ENCODE assay signal across 25 cellular contexts in the genomic region with DNA sequence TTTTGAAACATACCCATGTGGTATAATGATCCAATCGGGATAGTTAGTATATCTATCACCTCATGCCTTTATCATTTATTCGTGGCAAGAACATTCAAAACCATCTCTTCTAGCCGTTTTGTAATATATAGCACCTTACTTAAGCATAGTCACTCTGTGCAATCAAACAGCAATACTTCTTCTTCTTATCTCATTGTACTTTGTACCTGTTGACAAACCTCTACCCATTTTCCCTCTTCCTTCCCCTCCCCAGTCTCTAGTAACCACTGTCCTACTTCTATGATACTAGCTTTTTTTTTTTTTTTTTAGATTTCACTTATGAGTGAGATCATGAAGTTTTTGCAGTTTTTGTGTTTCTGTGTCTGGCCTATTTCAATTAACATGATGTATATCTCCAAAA.
A peak's percentile ranks its signal among the peaks of the same experiment; 100 is the strongest.
DNase-seq lines count a peak whose midpoint lies in the region; ATAC-seq and TF ChIP-seq lines count a peak whose summit lies in the region.
"Had no signal": no experiment of that assay in that cellular context is flagged by ENCODE, and none has a peak within 500 bp of the region (broad histone marks: within the 10 kb centered on the region; RNA-seq: fewer than 3 reads in every experiment).

No MANE protein-coding gene starts in this region.

- H3K9me2 ChIP-seq in PC-3 (replicated peaks; ENCODE audit: low read length): no peaks in the 10 kb centered on the region

- H3K36me3 Mint-ChIP-seq in progenitor cell of endocrine pancreas (ENCODE audit: insufficient read depth): no peaks in the 10 kb centered on the region
- H3K36me3 Mint-ChIP-seq: CD14-positive monocyte; CD4-positive, alpha-beta memory T cell; CD4-positive, CD25-positive, alpha-beta regulatory T cell; CD8-positive, alpha-beta memory T cell had no signal

- H3K4me3 ChIP-seq in PC-3 (ENCODE audit: low read length): no peak overlapping the region
- H3K4me3 ChIP-seq: BLaER1, GM12878 had no signal

- in situ Hi-C loops in GM13976 (cut with MboI; ENCODE audit: low sequenced_read_pairs, unreplicated experiment): no loop called here

- ATAC-seq in left colon (peak; percentile 99), PC-3 (no peak)
- ATAC-seq: GM12878 had no signal

- TF ChIP-seq CTCF in progenitor cell of endocrine pancreas (IDR thresholded peaks at IDR 0.05; ENCODE audit: unreplicated experiment): no peak
- TF ChIP-seq CTCF in GM13976 (IDR thresholded peaks at IDR 0.05; ENCODE audit: borderline replicate concordance, control extremely low read depth, extremely low read depth, insufficient read depth, missing control alignments): no peak
- no peak for TF ChIP-seq CTCF in PC-3 (conservative IDR thresholded peaks at IDR 0.05; ENCODE audit: low read depth, low read length)

- CTCF ChIA-PET in PC-3 (lab: Charles Lee): no interaction called here

- no peak overlapping the region for H3K27ac ChIP-seq in PC-3 (ENCODE audit: low read length)
- H3K27ac ChIP-seq: BLaER1 had no signal

- BruUV-seq in PC-3 (replicated peaks; lab: Mats Ljungman, UMichigan): no TSS peak

- POLR2A ChIA-PET in PC-3 (lab: Charles Lee; ENCODE audit: unreplicated experiment): no interaction called here

- no peak overlapping the region for H3K4me2 ChIP-seq in PC-3 (ENCODE audit: low read length)
- H3K4me2 ChIP-seq: BLaER1 had no signal

- no peaks in the 10 kb centered on the region for H3K27me3 ChIP-seq in PC-3 (ENCODE audit: low read length)
- H3K27me3 ChIP-seq: BE2C, BLaER1 had no signal

- no peaks in the 10 kb centered on the region for H3K36me3 ChIP-seq in PC-3 (ENCODE audit: low read depth, low read length)
- H3K36me3 ChIP-seq: BE2C, BLaER1 had no signal

- H3K4me1 Mint-ChIP-seq in progenitor cell of endocrine pancreas (ENCODE audit: low read depth): peaks cover 5% of the 10 kb centered on the region
- H3K4me1 Mint-ChIP-seq: CD14-positive monocyte; CD4-positive, alpha-beta memory T cell; CD4-positive, CD25-positive, alpha-beta regulatory T cell; CD8-positive, alpha-beta memory T cell had no signal

- H4K20me1 ChIP-seq in PC-3 (ENCODE audit: low read length): no peaks in the 10 kb centered on the region
- H4K20me1 ChIP-seq: BLaER1 had no signal

- peak overlapping the region; percentile 10 for H3K27ac Mint-ChIP-seq in progenitor cell of endocrine pancreas
- H3K27ac Mint-ChIP-seq: CD14-positive monocyte; CD4-positive, alpha-beta memory T cell; CD4-positive, CD25-positive, alpha-beta regulatory T cell had no signal

- no peaks in the 10 kb centered on the region for H3K79me2 ChIP-seq in PC-3 (ENCODE audit: low read length)

- no peaks in the 10 kb centered on the region for H3K9me3 ChIP-seq in PC-3 (ENCODE audit: low read length)
- H3K9me3 ChIP-seq: BE2C, BLaER1 had no signal

- H2AFZ ChIP-seq in PC-3 (ENCODE audit: low read length): no peak overlapping the region

- no peaks in the 10 kb centered on the region for H3K9me3 Mint-ChIP-seq in progenitor cell of endocrine pancreas (ENCODE audit: low read depth)

- no peaks in the 10 kb centered on the region for H3K4me1 ChIP-seq in PC-3 (ENCODE audit: insufficient read depth, low read length)
- H3K4me1 ChIP-seq: BE2C, BLaER1 had no signal

- H3K9ac ChIP-seq in PC-3 (ENCODE audit: low read length): no peak overlapping the region
- H3K9ac ChIP-seq: BLaER1 had no signal

- DNase-seq in HuH-7 (ENCODE audit: low spot score) (peak; percentile 17), LoVo (ENCODE audit: low spot score) (peak; percentile 48), left colon (no peak), progenitor cell of endocrine pancreas (ENCODE audit: low spot score, unreplicated experiment) (no peak), GM13976 (ENCODE audit: low spot score) (no peak), PC-3 (no peak), activated T-cell treated with anti-CD3 and anti-CD28 coated beads for 4 hours (no peak)
- DNase-seq: 8988T; ACHN; BE2C; C1 segment of cervical spinal cord; CD4-positive, alpha-beta memory T cell; CD4-positive, CD25-positive, alpha-beta regulatory T cell; CD8-positive, alpha-beta memory T cell; COR-L47; DMS 273 treated with DMSO at 0.1 percent for 48 hours; DMS153; DMS53; DMS79; DND-41; EL; GDM1 had no signal

- no peak overlapping the region for H3K4me3 Mint-ChIP-seq in progenitor cell of endocrine pancreas (ENCODE audit: low read depth)
- H3K4me3 Mint-ChIP-seq: CD14-positive monocyte; CD4-positive, alpha-beta memory T cell; CD4-positive, CD25-positive, alpha-beta regulatory T cell; CD8-positive, alpha-beta memory T cell had no signal

- no peaks in the 10 kb centered on the region for H3F3A ChIP-seq in PC-3 (ENCODE audit: low read length, unreplicated experiment)

- intact Hi-C loops in left colon (cut with DNase I, micrococcal nuclease): no loop called here
- intact Hi-C loops in PC-3 (cut with micrococcal nuclease): no loop called here

- no peaks in the 10 kb centered on the region for H3K27me3 Mint-ChIP-seq in progenitor cell of endocrine pancreas
- H3K27me3 Mint-ChIP-seq: CD4-positive, alpha-beta memory T cell; CD4-positive, CD25-positive, alpha-beta regulatory T cell; CD8-positive, alpha-beta memory T cell had no signal

Comparison
In these comparisons a context has a peak if more than half of its experiments do, and no peak if none do; other contexts are left out.
1. DNase-seq: peak in HuH-7 (single experiment) and LoVo (single experiment); none in left colon (0 of 2), progenitor cell of endocrine pancreas (single experiment), GM13976 (single experiment), PC-3 (single experiment) and activated T-cell treated with anti-CD3 and anti-CD28 coated beads for 4 hours (single experiment).